8 cellular contexts compared by ENCODE assay signal in genomic region chr20:18507218-18508191, GRCh38. TPM values are rescaled to one million over a fixed set of nuclear protein-coding genes. Genes with fewer than 3 reads are reported as not detected.
DNase-seq lines count a peak whose midpoint lies in the region; ATAC-seq and TF ChIP-seq lines count a peak whose summit lies in the region.

Gene SEC23B (plus strand): TSS chr20:18507940. CDS start chr20:18510836, 2,896 bp downstream.

- H3K9me3 ChIP-seq in colonic mucosa, result no peaks in the 10 kb centered on the region

- H3K27ac Mint-ChIP-seq in activated CD4-positive, alpha-beta T cell treated with anti-CD3 and anti-CD28 coated beads, Interleukin-2, amount 10 ng/mL, durations not matched to agents 24 days and 14 days, result peak within 1 kb of the TSS; percentile 99

- DNase-seq in BJ (ENCODE audit: low read depth), result peak; percentile 90
- peak; percentile 98 for DNase-seq in NCI-H526 treated with DMSO at 0.1 percent for 48 hours (lab: John Stamatoyannopoulos, UW)
- DNase-seq in activated CD4-positive, alpha-beta T cell treated with anti-CD3 and anti-CD28 coated beads, Interleukin-2, amount 10 ng/mL, durations not matched to agents 24 days and 14 days, result peak; percentile 99
- DNase-seq in colonic mucosa, result peak; percentile 97
- DNase-seq in kidney tubule cell (ENCODE audit: low spot score), result peak; percentile 98
- peak; percentile 92 to 98 (median 95) for DNase-seq in stimulated activated CD4-positive, alpha-beta T cell treated with anti-CD3 and anti-CD28 coated beads, Interleukin-1b, Interleukin-23, amount 100 ng/mL, for 24 hours (ENCODE audit: low read depth in 4 of 4, low spot score in 1 of 4)

- peaks cover 40% of the 10 kb centered on the region for H3K36me3 Mint-ChIP-seq in activated CD4-positive, alpha-beta T cell treated with anti-CD3 and anti-CD28 coated beads, Interleukin-2, amount 10 ng/mL, durations not matched to agents 24 days and 14 days (ENCODE audit: low read depth)

- peaks cover 3% of the 10 kb centered on the region for H3K27me3 Mint-ChIP-seq in activated CD4-positive, alpha-beta T cell treated with anti-CD3 and anti-CD28 coated beads, Interleukin-2, amount 10 ng/mL, durations not matched to agents 24 days and 14 days

- peak within 1 kb of the TSS; percentile 99 for H3K4me3 Mint-ChIP-seq in activated CD4-positive, alpha-beta T cell treated with anti-CD3 and anti-CD28 coated beads, Interleukin-2, amount 10 ng/mL, durations not matched to agents 24 days and 14 days

- POLR2A ChIA-PET in BJ (lab: Charles Lee), result interaction anchor here (0.5 to 1.6 kb wide), 6 partner anchors 9 to 1250 kb away, joined by 3 to 10 read pairs (median 4); partner anchors contain the start of gene RBBP9

- peaks cover 5% of the 10 kb centered on the region for H3K4me1 ChIP-seq in colonic mucosa

- no peaks in the 10 kb centered on the region for H3K36me3 ChIP-seq in BJ (ENCODE audit: control insufficient read depth, insufficient read depth, low read length)
- no peaks in the 10 kb centered on the region for H3K36me3 ChIP-seq in colonic mucosa

- CTCF ChIA-PET in BJ (lab: Yijun Ruan, JAX), result interaction anchor here (1.0 to 3.6 kb wide), 3 partner anchors 8 to 32 kb away, joined by 6 to 11 read pairs (median 7); partner anchors contain the start of gene RBBP9

- no peaks in the 10 kb centered on the region for H3K27me3 ChIP-seq in BJ (ENCODE audit: control insufficient read depth, insufficient read depth, low read length)
- no peaks in the 10 kb centered on the region for H3K27me3 ChIP-seq in colonic mucosa

- peak within 1 kb of the TSS; percentile 76 to 86 for H3K9ac ChIP-seq in colonic mucosa (ENCODE audit: low read depth in 2 of 2, low read length in 2 of 2)

- H3K27ac ChIP-seq in colonic mucosa, result peak within 1 kb of the TSS; percentile 95

- ATAC-seq in GM19324 (IDR thresholded peaks at IDR 0.05; ENCODE audit: low FRiP score, unreplicated experiment) (peak; percentile 98), HG03469 (IDR thresholded peaks at IDR 0.05; ENCODE audit: unreplicated experiment) (peak; percentile 90)

- intact Hi-C loops in activated CD4-positive, alpha-beta T cell treated with anti-CD3 and anti-CD28 coated beads, Interleukin-2, amount 10 ng/mL, durations not matched to agents 24 days and 14 days (cut with micrococcal nuclease), result loop anchor here (1.0 to 5.0 kb wide), 8 partner anchors 10 to 539 kb away; partner anchors contain the start of genes DZANK1, POLR3F, RBBP9 and SMIM26
- intact Hi-C loops in colonic mucosa (cut with DNase I), result loop anchor here (5.0 kb wide), 1 partner anchor 60 kb away; the partner anchor contains the start of gene SMIM26

- H3K4me1 Mint-ChIP-seq in activated CD4-positive, alpha-beta T cell treated with anti-CD3 and anti-CD28 coated beads, Interleukin-2, amount 10 ng/mL, durations not matched to agents 24 days and 14 days, result peaks cover 34% of the 10 kb centered on the region

- H3K4me3 ChIP-seq in BJ (ENCODE audit: low read depth, low read length) (peak within 1 kb of the TSS; percentile 83), colonic mucosa (peak within 1 kb of the TSS; percentile 63)

- TF ChIP-seq CTCF in BJ (IDR thresholded peaks at IDR 0.05; ENCODE audit: insufficient read depth, low read depth, low read length) (no peak), colonic mucosa (IDR thresholded peaks at IDR 0.05) (no peak)

- no peaks in the 10 kb centered on the region for H3K9me3 Mint-ChIP-seq in activated CD4-positive, alpha-beta T cell treated with anti-CD3 and anti-CD28 coated beads, Interleukin-2, amount 10 ng/mL, durations not matched to agents 24 days and 14 days

RNA-seq across cellular contexts. Expression of gene SEC23B, which starts in this region (rescaled TPM):
- 49.2 and 56.5 TPM in 2 replicates for polyA plus RNA-seq in BJ (2011; rRNA removed)
- polyA minus RNA-seq in BJ (2011; rRNA and poly(A)+ RNA removed), result 29.3 and 38.2 TPM in 2 replicates
- 108 TPM in 2 replicates for total RNA-seq in activated CD4-positive, alpha-beta T cell treated with anti-CD3 and anti-CD28 coated beads, Interleukin-2, amount 10 ng/mL, durations not matched to agents 24 days and 14 days
- total RNA-seq in colonic mucosa, result 10 to 100 TPM; 56.5 to 77.8 TPM

Comparison
In these comparisons a context has a peak if more than half of its experiments do, and no peak if none do; other contexts are left out.
1. Peak in every context shown above with its lines: DNase-seq, ATAC-seq, H3K4me3 ChIP-seq and H3K27ac ChIP-seq.